8 cellular contexts compared by ENCODE assay signal in genomic region chr11:71251761-71252433, GRCh38. TPM values are rescaled to one million over a fixed set of nuclear protein-coding genes. Genes with fewer than 3 reads are reported as not detected.
A peak's percentile ranks its signal among the peaks of the same experiment; 100 is the strongest.
DNase-seq lines count a peak whose midpoint lies in the region; TF ChIP-seq lines count a peak whose summit lies in the region.

No MANE protein-coding gene starts in this region.

- peaks cover 7% of the 10 kb centered on the region for H3K27me3 ChIP-seq in HUES48 (ENCODE audit: control insufficient read depth, insufficient read depth, low read length)
- H3K27me3 ChIP-seq in mesendoderm (ENCODE audit: insufficient read depth, low read length, poor library complexity): no peaks in the 10 kb centered on the region

- peak; percentile 74 for TF ChIP-seq CTCF in chondrocyte (IDR thresholded peaks at IDR 0.05)

- no peak overlapping the region for H2BK15ac ChIP-seq in mesendoderm (replicated peaks; ENCODE audit: low read depth)

- peaks cover 21% of the 10 kb centered on the region for H3K4me1 Mint-ChIP-seq in chondrocyte (ENCODE audit: low read depth)

- peak overlapping the region; percentile 47 for H3K4me3 Mint-ChIP-seq in chondrocyte (ENCODE audit: unreplicated experiment)

- peak overlapping the region; percentile 94 for H3K18ac ChIP-seq in mesendoderm (ENCODE audit: low read length)

- no CpG with 5 or more reads among the region's 74 CpGs for WGBS in mesendoderm (ENCODE audit: extremely low coverage, insufficient coverage, low lambda C conversion rate)

- peak overlapping the region; percentile 79 for H3K56ac ChIP-seq in mesendoderm (ENCODE audit: low read length)

- peaks cover 5% of the 10 kb centered on the region for H3K79me2 ChIP-seq in mesendoderm (ENCODE audit: control insufficient read depth, insufficient read depth, low read length)

- no peak overlapping the region for H4K8ac ChIP-seq in mesendoderm (ENCODE audit: low read depth, low read length)

- H3K79me1 ChIP-seq in mesendoderm (ENCODE audit: low read length): no peaks in the 10 kb centered on the region

- DNase-seq in COLO668 (lab: John Stamatoyannopoulos, UW; ENCODE audit: unreplicated experiment) (peak; percentile 2), chondrocyte (ENCODE audit: low spot score) (no peak), mesendoderm (peak; percentile 57), SKM-1 treated with dmso at 0.1 percent for 144 hours (lab: John Stamatoyannopoulos, UW; ENCODE audit: unreplicated experiment) (no peak), OCI-M1 (lab: John Stamatoyannopoulos, UW) (no peak), globus pallidus (ENCODE audit: low spot score) (no peak)
- DNase-seq in activated CD4-positive, alpha-beta T cell treated with anti-CD3 and anti-CD28 coated beads for 1 hour: no peak

- no peak overlapping the region for H3K27ac Mint-ChIP-seq in chondrocyte (ENCODE audit: unreplicated experiment)

- H3K4me2 ChIP-seq in mesendoderm (ENCODE audit: low read length): peak overlapping the region; percentile 91

- no peak overlapping the region for H2AK5ac ChIP-seq in mesendoderm (ENCODE audit: low read length)

- no peak overlapping the region for H4K5ac ChIP-seq in mesendoderm (ENCODE audit: low read length)

- H3K27ac ChIP-seq in HUES48 (ENCODE audit: low read depth, low read length) (peak overlapping the region; percentile 42), mesendoderm (ENCODE audit: low read depth, low read length) (no peak overlapping the region)

- no peak overlapping the region for H3K23ac ChIP-seq in mesendoderm (ENCODE audit: low read length)

- H3K4me3 ChIP-seq in HUES48 (ENCODE audit: low read depth, low read length) (peak overlapping the region; percentile 95), mesendoderm (ENCODE audit: low read length) (peak overlapping the region; percentile 52)

- no peaks in the 10 kb centered on the region for H3K9me3 Mint-ChIP-seq in chondrocyte (ENCODE audit: low read depth)

- H3K4me1 ChIP-seq in HUES48 (ENCODE audit: control insufficient read depth, insufficient read depth, low read length) (peaks cover 57% of the 10 kb centered on the region), mesendoderm (ENCODE audit: control insufficient read depth, low read depth, low read length) (peaks cover 10% of the 10 kb centered on the region)

- H3K9me3 ChIP-seq in HUES48 (ENCODE audit: control insufficient read depth, insufficient read depth, low read length): no peaks in the 10 kb centered on the region

- H3K9ac ChIP-seq in HUES48 (ENCODE audit: low read depth, low read length) (peak overlapping the region; percentile 85), mesendoderm (ENCODE audit: low read length) (peak overlapping the region; percentile 86)

- H3K27me3 Mint-ChIP-seq in chondrocyte (ENCODE audit: low read depth): peaks cover 62% of the 10 kb centered on the region

- peaks cover 2% of the 10 kb centered on the region for H3K36me3 Mint-ChIP-seq in chondrocyte (ENCODE audit: low read depth)

- H2BK120ac ChIP-seq in mesendoderm (ENCODE audit: low read depth, low read length): peak overlapping the region; percentile 76

- H3K36me3 ChIP-seq in HUES48 (ENCODE audit: control insufficient read depth, insufficient read depth, low read length) (0 out of 2 replicates have a peak, but pooled peaks cover 4% of the 10 kb centered on the region), mesendoderm (ENCODE audit: control insufficient read depth, insufficient read depth, low read length) (no peaks in the 10 kb centered on the region)

- H2BK5ac ChIP-seq in mesendoderm (ENCODE audit: low read length): peak overlapping the region; percentile 27

- peak overlapping the region; percentile 59 for H3K4ac ChIP-seq in mesendoderm (ENCODE audit: low read depth, low read length)

RNA-seq across cellular contexts. Expression of gene SHANK2, which starts 0.5 kb away (rescaled TPM):
- 0.53 to 1.6 TPM (median 0.97 TPM) in 3 replicates for total RNA-seq in chondrocyte
- polyA plus RNA-seq in mesendoderm (2013, experiment 1 of 2): 7.5 TPM
- polyA plus RNA-seq in mesendoderm (2013, experiment 2 of 2): 7.3 TPM

Comparison
In these comparisons a context has a peak if more than half of its experiments do, and no peak if none do; other contexts are left out.
1. DNase-seq: peak in COLO668 (single experiment) and mesendoderm (single experiment); none in chondrocyte (single experiment), activated CD4-positive, alpha-beta T cell treated with anti-CD3 and anti-CD28 coated beads for 1 hour (single experiment), SKM-1 treated with dmso at 0.1 percent for 144 hours (single experiment), OCI-M1 (single experiment) and globus pallidus (single experiment).